Comparison of ENCODE assay signal across 8 cellular contexts in genomic region chr12:3299929-3300832, GRCh38.
DNase-seq lines count a peak whose midpoint lies in the region; ATAC-seq and TF ChIP-seq lines count a peak whose summit lies in the region.

No MANE protein-coding gene starts in this region.

- 1 to 2% methylated on average over 27 to 32 of the region's 32 CpGs for WGBS in lower leg skin, 2 donors

- DNase-seq in A172 (ENCODE audit: low spot score) (peak; percentile 91), NCI-H69 (lab: John Stamatoyannopoulos, UW) (peak; percentile 94), dermis blood vessel endothelial cell (peak; percentile 88), lower leg skin (ENCODE audit: low spot score in 2 of 2) (peak; percentile 92 to 97)
- DNase-seq in activated CD4-positive, alpha-beta T cell treated with anti-CD3 and anti-CD28 coated beads, Interleukin-2, amount 50 U/mL, for 24 hours (ENCODE audit: low read depth in 1 of 2, low spot score in 1 of 2), result peak; percentile 52 to 67
- peak; percentile 80 for DNase-seq in stimulated activated CD4-positive, alpha-beta T cell treated with anti-CD3 and anti-CD28 coated beads, Interleukin-4, amount 100 ng/mL, for 1 hour

- intact Hi-C loops in lower leg skin (cut with DNase I; ENCODE audit: low total_unique reads), result loop anchor here (5.0 to 10.0 kb wide), 2 partner anchors 475 to 502 kb away; no protein-coding TSS in a partner anchor

- no peak overlapping the region for H3K4me3 ChIP-seq in lower leg skin (ENCODE audit: low read depth, poor library complexity, severe bottlenecking)

- ATAC-seq in GM18858 (IDR thresholded peaks at IDR 0.05; ENCODE audit: unreplicated experiment) (peak; percentile 68), HG03460 (IDR thresholded peaks at IDR 0.05; ENCODE audit: unreplicated experiment) (peak; percentile 63)

- peak in 1 of 3 donors; percentile 83 for TF ChIP-seq CTCF in lower leg skin (IDR thresholded peaks at IDR 0.05)

- TF ChIP-seq POLR2A in lower leg skin (IDR thresholded peaks at IDR 0.05), result no peak
